Comparison of ENCODE assay signal across 2 cellular contexts in genomic region chr1:228019722-228020083, GRCh38. TPM values are rescaled to one million over a fixed set of nuclear protein-coding genes. Genes with fewer than 3 reads are reported as not detected.
"Had no signal": no experiment of that assay in that cellular context is flagged by ENCODE, and none has a peak within 500 bp of the region (broad histone marks: within the 10 kb centered on the region; RNA-seq: fewer than 3 reads in every experiment).

No MANE protein-coding gene starts in this region.

RNA-seq across cellular contexts. Expression of gene WNT3A, which starts 12.9 kb away (rescaled TPM):
- total RNA-seq: HT-29, IMR-90 had no signal
